Comparison of ENCODE assay signal across 8 cellular contexts in the genomic region with DNA sequence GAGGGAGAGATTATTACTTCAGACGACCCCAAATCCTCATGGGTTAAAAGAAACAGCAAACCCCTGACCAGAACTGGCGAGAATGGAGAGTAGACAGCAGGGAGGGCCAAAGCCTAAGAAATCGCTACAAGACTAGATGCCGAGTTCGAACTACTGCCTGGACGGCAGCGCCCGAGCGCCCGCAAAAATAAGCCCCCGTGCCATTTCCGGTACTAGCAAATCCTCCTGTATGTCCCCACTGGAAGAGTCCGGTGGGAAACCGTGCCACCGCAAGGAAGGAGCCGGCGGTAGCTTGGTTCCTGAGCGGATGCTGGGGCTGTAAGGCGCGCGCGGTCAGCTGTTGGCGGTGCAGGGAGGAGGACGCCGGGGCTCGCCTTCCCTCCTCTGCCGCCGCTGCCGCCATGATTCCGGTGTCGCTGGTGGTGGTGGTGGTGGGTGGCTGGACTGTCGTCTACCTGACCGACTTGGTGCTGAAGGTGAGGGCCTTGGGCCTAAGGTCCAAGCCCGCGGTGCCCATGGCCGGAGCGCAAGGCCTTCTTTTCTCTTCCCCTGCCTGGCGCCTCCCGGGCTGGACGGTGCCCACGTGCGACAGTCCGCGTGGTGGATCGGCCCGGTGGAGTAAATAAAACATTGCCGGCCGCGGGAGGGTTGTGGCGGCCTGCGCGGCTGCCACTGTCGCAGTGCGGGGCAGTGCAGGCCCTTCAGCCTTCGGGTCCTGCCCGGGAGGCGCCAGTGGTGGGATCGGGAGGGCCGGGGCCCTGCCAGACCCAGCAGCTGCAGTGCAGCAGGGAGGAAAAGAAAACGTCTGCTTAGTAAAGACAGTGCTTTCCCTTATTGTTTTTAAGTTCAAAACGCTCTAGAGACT. TPM values are rescaled to one million over a fixed set of nuclear protein-coding genes. Genes with fewer than 3 reads are reported as not detected.
DNase-seq lines count a peak whose midpoint lies in the region; TF ChIP-seq lines count a peak whose summit lies in the region.

A gene (plus strand): TSS at position 284 of the 865 bp plus-strand sequence. CDS start 118 bp downstream, at position 402.

- no peaks in the 10 kb centered on the region for H3K9me3 Mint-ChIP-seq in activated naive CD4-positive, alpha-beta T cell treated with anti-CD3 and anti-CD28 coated beads for 36 hours

- no peak for TF ChIP-seq CTCF in HFF-Myc (IDR thresholded peaks at IDR 0.05; ENCODE audit: low read depth, low read length, missing control alignments)

- intact Hi-C loops in activated naive CD4-positive, alpha-beta T cell treated with anti-CD3 and anti-CD28 coated beads for 36 hours (cut with micrococcal nuclease) = loop anchor here (1.0 to 10.0 kb wide), 12 partner anchors 88 to 1825 kb away; a partner anchor contains a TSS

- peaks cover 2% of the 10 kb centered on the region for H3K36me3 Mint-ChIP-seq in activated naive CD4-positive, alpha-beta T cell treated with anti-CD3 and anti-CD28 coated beads for 36 hours (ENCODE audit: low read depth)

- H3K4me3 Mint-ChIP-seq in activated naive CD4-positive, alpha-beta T cell treated with anti-CD3 and anti-CD28 coated beads for 36 hours = peak within 1 kb of the TSS; percentile 81

- CTCF ChIA-PET in activated naive CD4-positive, alpha-beta T cell treated with anti-CD3 and anti-CD28 coated beads for 36 hours (lab: Charles Lee) = interaction anchor here (0.6 to 0.7 kb wide), 2 partner anchors 89 to 135 kb away, joined by 3 read pairs; no protein-coding TSS in a partner anchor

- peaks cover 9% of the 10 kb centered on the region for H3K4me1 Mint-ChIP-seq in activated naive CD4-positive, alpha-beta T cell treated with anti-CD3 and anti-CD28 coated beads for 36 hours (ENCODE audit: low read depth)

- H3K27ac Mint-ChIP-seq in activated naive CD4-positive, alpha-beta T cell treated with anti-CD3 and anti-CD28 coated beads for 36 hours = peak within 1 kb of the TSS; percentile 92

- peak within 1 kb of the TSS; percentile 70 for H3K4me3 ChIP-seq in HFF-Myc (replicated peaks; ENCODE audit: low read depth, low read length)

- no peaks in the 10 kb centered on the region for H3K27me3 Mint-ChIP-seq in activated naive CD4-positive, alpha-beta T cell treated with anti-CD3 and anti-CD28 coated beads for 36 hours (ENCODE audit: low read depth)

- in situ Hi-C loops in SK-MEL-5 (cut with HindIII; ENCODE audit: low pct_unique_long_range_greater_than_20kb, low sequenced_read_pairs) = no loop called here

- DNase-seq in GM04504 (ENCODE audit: low read depth) (peak; percentile 64), HFF-Myc (ENCODE audit: extremely low read depth, low read depth) (peak; percentile 62), NAMALWA (ENCODE audit: low spot score) (peak; percentile 84), SK-MEL-5 (ENCODE audit: low read depth, low spot score) (peak; percentile 83), globus pallidus (ENCODE audit: low spot score) (peak; percentile 78), nucleus accumbens (lab: John Stamatoyannopoulos, UW) (peak in 55 of 56 donors; percentile 5 to 84 (median 67)), superior temporal gyrus (ENCODE audit: extremely low spot score) (peak; percentile 80)
- DNase-seq in activated naive CD4-positive, alpha-beta T cell treated with anti-CD3 and anti-CD28 coated beads for 36 hours = peak; percentile 86

RNA-seq across cellular contexts. Expression of the gene that starts here (rescaled TPM):
- 19.6 and 20.0 TPM in 2 replicates for total RNA-seq in SK-MEL-5 (2014; rRNA removed; shearing (Covaris generic))
- 52.5 and 74.2 TPM in 2 replicates for polyA plus RNA-seq in SK-MEL-5 (2015; cell fraction: cytosol; rRNA removed)
- 12.9 and 14.6 TPM in 2 replicates for polyA plus RNA-seq in SK-MEL-5 (2015; cell fraction: nucleus; rRNA removed)
- 1 to 10 TPM; 4.7 to 5.4 TPM for total RNA-seq in activated naive CD4-positive, alpha-beta T cell treated with anti-CD3 and anti-CD28 coated beads for 36 hours

Comparison
In these comparisons a context has a peak if more than half of its experiments do, and no peak if none do; other contexts are left out.
1. Peak in every context shown above with its lines: DNase-seq and H3K4me3 ChIP-seq.